In the genomic region with DNA sequence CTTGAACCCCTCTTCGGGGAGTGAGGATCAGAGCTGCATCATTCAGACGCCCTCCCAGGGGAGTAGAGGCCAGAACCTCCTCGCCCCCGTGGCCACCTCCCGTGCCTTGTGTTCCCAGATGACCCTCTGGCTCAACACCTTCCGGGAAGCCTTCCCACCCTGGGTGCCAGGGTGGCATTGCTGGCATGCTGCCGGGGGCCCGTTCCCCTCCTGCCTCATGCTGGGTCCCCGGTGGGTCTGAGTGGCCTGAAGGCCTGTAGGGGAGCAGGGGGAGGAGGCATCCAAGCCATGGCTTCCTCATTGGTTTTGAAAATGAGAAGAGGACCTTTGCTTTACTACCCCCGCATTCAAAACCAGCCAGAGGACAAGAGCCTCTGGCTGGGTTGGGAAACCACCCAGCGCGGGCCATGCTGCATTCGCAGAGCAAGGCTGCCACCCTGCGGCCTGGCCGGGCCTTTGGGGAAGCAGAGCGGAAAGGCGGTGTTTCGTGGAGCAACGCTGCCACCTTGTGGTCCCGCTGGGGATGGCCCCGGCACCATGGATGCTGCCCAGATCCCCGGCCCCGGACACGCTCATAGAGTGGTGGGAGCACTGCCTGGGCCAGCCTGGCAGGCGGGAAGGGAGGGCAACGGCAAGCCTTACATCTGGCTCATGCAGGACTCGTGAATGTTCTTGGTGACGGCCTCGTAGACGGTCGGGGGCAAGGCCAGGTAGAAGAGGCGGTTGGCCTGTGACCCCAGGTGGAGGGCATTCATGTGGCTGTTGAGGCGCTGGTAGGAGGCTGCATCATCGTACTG, we compare ENCODE assay signal across 8 cellular contexts. TPM values are rescaled to one million over a fixed set of nuclear protein-coding genes. Genes with fewer than 3 reads are reported as not detected.
DNase-seq lines count a peak whose midpoint lies in the region; ATAC-seq, FAIRE-seq and TF ChIP-seq lines count a peak whose summit lies in the region.

No MANE protein-coding gene starts in this region.

- TF ChIP-seq CTCF in WI38 (IDR thresholded peaks at IDR 0.05; ENCODE audit: low read depth, low read length) (peak; percentile 99), breast epithelium (IDR thresholded peaks at IDR 0.05) (peak; percentile 92 to 100 (median 98)), kidney (IDR thresholded peaks at IDR 0.05; ENCODE audit: borderline replicate concordance, extremely low read depth, insufficient read depth) (peak; percentile 99)

- TF ChIP-seq POLR2A in breast epithelium (IDR thresholded peaks at IDR 0.05): no peak

- H3K27me3 ChIP-seq in breast epithelium: peaks cover 0 to 21% of the 10 kb centered on the region in 2 donors

- H3K36me3 ChIP-seq in breast epithelium (no peaks in the 10 kb centered on the region), kidney (ENCODE audit: control insufficient read depth in 1 of 2, insufficient read depth in 2 of 2, low read length in 2 of 2) (no peaks in the 10 kb centered on the region)

- FAIRE-seq in kidney (lab: Jason Lieb, UNC): peak; percentile 92

- H3K9me3 ChIP-seq in breast epithelium (no peaks in the 10 kb centered on the region), kidney (ENCODE audit: control insufficient read depth in 1 of 2, low read length in 2 of 2) (no peaks in the 10 kb centered on the region)

- H3K4me1 ChIP-seq in breast epithelium (no peaks in the 10 kb centered on the region), kidney (ENCODE audit: control insufficient read depth in 1 of 2, insufficient read depth in 1 of 2, low read depth in 1 of 2, low read length in 2 of 2) (peaks cover 0 to 4% of the 10 kb centered on the region in 2 donors)

- ATAC-seq in GM18868 (IDR thresholded peaks at IDR 0.05; ENCODE audit: unreplicated experiment) (peak; percentile 78), HG03097 (IDR thresholded peaks at IDR 0.05; ENCODE audit: low FRiP score, unreplicated experiment) (peak; percentile 90)

- intact Hi-C loops in breast epithelium (cut with DNase I; ENCODE audit: low total_unique reads) (no loop called here), kidney (cut with DNase I) (no loop called here)

- H3K27ac ChIP-seq in breast epithelium (peak overlapping the region; percentile 15 to 60), kidney (ENCODE audit: low read depth in 2 of 2, low read length in 2 of 2) (no peak overlapping the region)

- DNase-seq in AG08396 (ENCODE audit: low spot score) (peak; percentile 91), NCI-H2227 treated with DMSO at 0.1 percent for 48 hours (lab: John Stamatoyannopoulos, UW) (peak; percentile 71), breast epithelium (ENCODE audit: low spot score in 2 of 2) (peak; percentile 81 to 86), kidney (peak; percentile 97)
- DNase-seq in stimulated activated CD4-positive, alpha-beta T cell treated with anti-CD3 and anti-CD28 coated beads, Interleukin-2, amount 100 ng/mL, for 24 hours: peak; percentile 85 to 88

- H3K9ac ChIP-seq in kidney (ENCODE audit: low read length in 2 of 2): no peak overlapping the region

- H3K4me3 ChIP-seq in WI38 (ENCODE audit: low read depth, low read length) (no peak overlapping the region), breast epithelium (no peak overlapping the region), kidney (ENCODE audit: low read length in 2 of 2) (no peak overlapping the region)

RNA-seq across cellular contexts. Expression of a gene that starts 11.9 kb away (rescaled TPM):
- total RNA-seq in breast epithelium: 10 to 100 TPM; 25.6 to 45.2 (median 38.2) TPM
- total RNA-seq in kidney: 54.1 TPM
- 34.7 TPM for polyA plus RNA-seq in kidney (ENCODE audit: insufficient read depth, low read depth, low replicate concordance)

RNA-seq across cellular contexts. Expression of a gene that starts 12.7 kb away (rescaled TPM):
- total RNA-seq in breast epithelium (10 to 100 TPM; 10.5 to 15.2 (median 12.6) TPM), kidney (31.3 TPM)
- 23.3 TPM for polyA plus RNA-seq in kidney (ENCODE audit: insufficient read depth, low read depth, low replicate concordance)

RNA-seq across cellular contexts. Expression of a gene that starts 18.7 kb away (rescaled TPM):
- total RNA-seq in breast epithelium (10 to 100 TPM; 38.8 to 42.6 (median 41.3) TPM), kidney (39.5 TPM)
- polyA plus RNA-seq in kidney (ENCODE audit: insufficient read depth, low read depth, low replicate concordance): 73.4 TPM

RNA-seq across cellular contexts. Expression of a gene that starts 44.3 kb away (rescaled TPM):
- total RNA-seq in breast epithelium (10 to 100 TPM; 17.0 to 24.0 (median 19.5) TPM), kidney (27.3 TPM)
- polyA plus RNA-seq in kidney (ENCODE audit: insufficient read depth, low read depth, low replicate concordance): 19.0 TPM

RNA-seq across cellular contexts. Expression of a gene that starts 48.3 kb away (rescaled TPM):
- 10 to 100 TPM; 36.2 to 40.1 (median 38.3) TPM for total RNA-seq in breast epithelium
- 26.1 TPM for total RNA-seq in kidney
- 35.2 TPM for polyA plus RNA-seq in kidney (ENCODE audit: insufficient read depth, low read depth, low replicate concordance)

Comparison
In these comparisons a context has a peak if more than half of its experiments do, and no peak if none do; other contexts are left out.
1. H3K27ac ChIP-seq: peak in breast epithelium (2 of 2); none in kidney (0 of 2).
2. Peak in every context shown above with its lines, with median percentiles within 50 percentile points of each other: DNase-seq and CTCF ChIP-seq.